In the genomic region with DNA sequence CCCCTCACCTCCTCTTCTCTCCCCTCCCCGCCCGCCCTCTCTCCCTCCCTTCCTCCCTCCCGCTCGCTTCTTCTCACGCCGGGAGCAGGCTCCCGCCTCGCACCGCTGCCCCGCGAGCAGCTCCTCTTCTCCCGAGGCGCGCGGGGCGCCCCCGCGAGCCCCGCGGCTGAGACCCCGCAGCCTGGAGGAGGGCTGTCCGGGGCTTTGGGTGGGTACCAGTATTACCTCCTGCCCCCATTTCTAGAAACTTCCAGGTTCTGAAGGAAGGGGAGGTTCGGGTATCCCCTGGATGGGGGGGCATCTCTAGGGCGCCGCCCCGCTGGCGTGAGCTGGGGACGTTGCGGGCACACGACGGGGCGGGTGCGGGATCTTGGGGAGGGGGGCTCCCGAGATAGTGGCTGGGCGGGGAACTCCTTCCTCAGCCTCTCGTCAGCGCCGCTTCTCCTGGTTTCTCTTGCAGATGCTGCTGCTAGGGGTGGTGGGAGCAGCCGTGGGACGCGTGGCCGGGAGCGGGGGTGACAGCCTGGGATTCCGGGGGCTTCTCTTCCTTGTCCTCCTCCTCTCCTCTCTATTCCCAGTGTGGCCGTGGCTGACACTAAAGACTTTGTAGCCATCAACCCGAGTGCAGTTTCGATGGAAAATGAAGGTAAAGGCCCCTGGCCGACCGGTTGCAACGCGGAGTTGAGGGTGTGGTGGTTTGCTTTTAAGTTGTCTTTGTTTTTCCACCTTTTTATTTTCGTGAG, we compare ENCODE assay signal across 8 cellular contexts. TPM values are rescaled to one million over a fixed set of nuclear protein-coding genes. Genes with fewer than 3 reads are reported as not detected.
DNase-seq lines count a peak whose midpoint lies in the region; ATAC-seq and TF ChIP-seq lines count a peak whose summit lies in the region.

No MANE protein-coding gene starts in this region.

- no peaks in the 10 kb centered on the region for H3K9me3 ChIP-seq in lower lobe of right lung

- H3K4me1 Mint-ChIP-seq in IgD-negative memory B cell = peaks cover 30 to 46% (median 30%) of the 10 kb centered on the region in 3 donors

- H3K27me3 ChIP-seq in dorsolateral prefrontal cortex (no peaks in the 10 kb centered on the region), lower lobe of right lung (ENCODE audit: low read depth) (no peaks in the 10 kb centered on the region)

- H3K36me3 ChIP-seq in lower lobe of right lung = no peaks in the 10 kb centered on the region

- H3K27me3 Mint-ChIP-seq in IgD-negative memory B cell = no peaks in the 10 kb centered on the region

- peak; percentile 75 for DNase-seq in D341Med (ENCODE audit: low spot score)
- DNase-seq in dorsolateral prefrontal cortex = peak; percentile 15 to 69 (median 44)
- DNase-seq in lower lobe of right lung = peak; percentile 71
- peak in 2 of 3 experiments; percentile 3 to 28 for DNase-seq in stimulated activated CD4-positive, alpha-beta T cell treated with anti-CD3 and anti-CD28 coated beads, TNF-alpha, amount 100 ng/mL, for 24 hours (ENCODE audit: low read depth in 3 of 3)

- H3K27ac Mint-ChIP-seq in IgD-negative memory B cell = peak overlapping the region; percentile 88 to 99 (median 99)

- peak overlapping the region; percentile 67 to 98 (median 89) for H3K4me3 ChIP-seq in dorsolateral prefrontal cortex
- H3K4me3 ChIP-seq in lower lobe of right lung = peak overlapping the region; percentile 78

- H3K27ac ChIP-seq in dorsolateral prefrontal cortex = peak overlapping the region; percentile 87 to 99 (median 97)
- peak overlapping the region; percentile 99 for H3K27ac ChIP-seq in lower lobe of right lung

- peak overlapping the region; percentile 97 to 99 (median 98) for H3K4me3 Mint-ChIP-seq in IgD-negative memory B cell

- H3K36me3 Mint-ChIP-seq in IgD-negative memory B cell = no peaks in the 10 kb centered on the region

- intact Hi-C loops in dorsolateral prefrontal cortex (cut with DNase I) (loop anchor here (5.0 to 10.0 kb wide), 6 partner anchors 130 to 610 kb away; a partner anchor contains a TSS), lower lobe of right lung (cut with DNase I) (no loop called here)

- H3K9me3 Mint-ChIP-seq in IgD-negative memory B cell = no peaks in the 10 kb centered on the region

- peaks cover 35% of the 10 kb centered on the region for H3K4me1 ChIP-seq in lower lobe of right lung

- TF ChIP-seq CTCF in dorsolateral prefrontal cortex (IDR thresholded peaks at IDR 0.05 in 54 of 56, conservative IDR thresholded peaks at IDR 0.05 in 2 of 56; ENCODE audit: low read depth in 1 of 56, partially characterized antibody in 56 of 56) = peak in 1 of 56 donors; percentile 6
- TF ChIP-seq CTCF in lower lobe of right lung (IDR thresholded peaks at IDR 0.05) = no peak

- ATAC-seq in GM21381 (IDR thresholded peaks at IDR 0.05; ENCODE audit: unreplicated experiment) = peak; percentile 23
- peak; percentile 2 to 4 for ATAC-seq in activated CD4-positive, CD25-positive, alpha-beta regulatory T cell treated with anti-CD3 and anti-CD28 coated beads, Interleukin-2, amount 50 U/mL, for 24 hours
- ATAC-seq in lower lobe of right lung = peak; percentile 56 to 62
- ATAC-seq in GM18519 (IDR thresholded peaks at IDR 0.05; ENCODE audit: low FRiP score, unreplicated experiment) = no peak

RNA-seq across cellular contexts. Expression of a gene that starts 0.4 kb away (rescaled TPM):
- polyA plus RNA-seq in IgD-negative memory B cell = 8.9 TPM
- total RNA-seq in dorsolateral prefrontal cortex (100 to 1,000 TPM in 117 of 120 experiments, 10 to 100 TPM in 3; 90.0 to 170 (median 123) TPM), lower lobe of right lung (128 TPM)

Comparison
In these comparisons a context has a peak if more than half of its experiments do, and no peak if none do; other contexts are left out.
1. DNase-seq: peak in every context shown above with its lines; median percentile 75 in D341Med; 71 in lower lobe of right lung; 44 in dorsolateral prefrontal cortex; 16 in stimulated activated CD4-positive, alpha-beta T cell treated with anti-CD3 and anti-CD28 coated beads, TNF-alpha, amount 100 ng/mL, for 24 hours.